Comparison of ENCODE assay signal across 8 cellular contexts in the genomic region with DNA sequence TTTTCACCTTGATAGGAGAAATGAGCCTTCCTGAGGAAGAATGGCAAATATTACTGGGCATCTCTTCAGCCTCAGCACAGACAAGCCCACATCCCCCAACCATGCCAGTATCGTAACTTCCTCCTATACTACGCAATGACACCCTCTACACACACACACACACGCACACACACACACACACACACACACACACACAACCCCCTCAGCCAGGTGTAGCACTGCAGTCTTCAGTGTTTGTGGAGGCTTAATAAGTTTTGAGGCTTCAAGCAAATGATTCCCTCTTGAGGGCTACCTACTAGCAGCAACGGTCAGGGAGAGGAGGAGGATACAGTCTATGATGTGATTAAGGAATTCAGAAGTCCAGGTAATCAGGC. TPM values are rescaled to one million over a fixed set of nuclear protein-coding genes. Genes with fewer than 3 reads are reported as not detected.
A peak's percentile ranks its signal among the peaks of the same experiment; 100 is the strongest.
DNase-seq lines count a peak whose midpoint lies in the region; ATAC-seq and TF ChIP-seq lines count a peak whose summit lies in the region.

No MANE protein-coding gene starts in this region.

- H3K4me1 ChIP-seq in heart left ventricle = peaks cover 0 to 59% (median 31%) of the 10 kb centered on the region in 12 donors
- H3K4me1 ChIP-seq in mucosa of descending colon (ENCODE audit: low read depth) = peaks cover 34% of the 10 kb centered on the region
- H3K4me1 ChIP-seq in upper lobe of left lung = peaks cover 32 to 61% (median 43%) of the 10 kb centered on the region in 4 donors

- TF ChIP-seq EP300 in upper lobe of left lung (IDR thresholded peaks at IDR 0.05) = no peak

- H3K27ac ChIP-seq in heart left ventricle (peak overlapping the region in 5 of 12 donors; percentile 71 to 98 (median 83)), upper lobe of left lung (peak overlapping the region in 3 of 4 donors; percentile 85 to 88 (median 87))

- intact Hi-C loops in heart left ventricle (cut with DNase I) (loop anchor here in 3 of 10 donors (5.0 kb wide), 2 partner anchors 35 to 40 kb away; a partner anchor contains a TSS), cardiac septum (cut with DNase I) (no loop called here), mucosa of descending colon (cut with DNase I, micrococcal nuclease) (loop anchor here in 1 of 2 donors (10.0 kb wide), 2 partner anchors 118 to 198 kb away; a partner anchor contains a TSS)

- H3K36me3 ChIP-seq in heart left ventricle (peaks cover 0 to 9% (median 0%) of the 10 kb centered on the region in 9 donors), mucosa of descending colon (ENCODE audit: low read depth) (no peaks in the 10 kb centered on the region), upper lobe of left lung (peaks cover 0 to 4% (median 0%) of the 10 kb centered on the region in 4 donors)

- H3K4me3 ChIP-seq in heart left ventricle (peak overlapping the region; percentile 62 to 88 (median 74)), mucosa of descending colon (peak overlapping the region; percentile 56), upper lobe of left lung (peak overlapping the region; percentile 53 to 83 (median 72))

- no peak for TF ChIP-seq POLR2A in heart left ventricle (IDR thresholded peaks at IDR 0.05)
- peak in 1 of 4 donors; percentile 3 for TF ChIP-seq POLR2A in upper lobe of left lung (IDR thresholded peaks at IDR 0.05)

- 16 to 24% (median 21%) methylated on average over 4 of the region's 4 CpGs for WGBS in heart left ventricle, 4 donors
- 6 to 9% methylated on average over 4 of the region's 4 CpGs for WGBS in upper lobe of left lung, 2 donors

- TF ChIP-seq CTCF in heart left ventricle (IDR thresholded peaks at IDR 0.05) (no peak), mucosa of descending colon (IDR thresholded peaks at IDR 0.05) (no peak), upper lobe of left lung (IDR thresholded peaks at IDR 0.05) (no peak)

- ATAC-seq in heart left ventricle = no peak
- ATAC-seq in mucosa of descending colon = peak; percentile 25
- peak; percentile 37 to 39 for ATAC-seq in upper lobe of left lung (ENCODE audit: low FRiP score in 2 of 2)
- no peak for ATAC-seq in HG03280 (IDR thresholded peaks at IDR 0.05; ENCODE audit: unreplicated experiment)

- H3K27me3 ChIP-seq in heart left ventricle (no peaks in the 10 kb centered on the region), upper lobe of left lung (no peaks in the 10 kb centered on the region)

- DNase-seq in heart left ventricle (no peak), cardiac septum (ENCODE audit: low spot score) (no peak), T-helper 9 cell (peak; percentile 34), cerebellum (ENCODE audit: low spot score) (peak; percentile 35), mucosa of descending colon (peak in 2 of 3 donors; percentile 47 to 58), upper lobe of left lung (peak in 1 of 2 donors; percentile 43)
- no peak for DNase-seq in NK-92 treated with Interleukin-12 subunit alpha and Interleukin-12 subunit beta, amount 100 ng/mL, for 24 hours (lab: John Stamatoyannopoulos, UW)

- no peaks in the 10 kb centered on the region for H3K9me3 ChIP-seq in heart left ventricle
- H3K9me3 ChIP-seq in mucosa of descending colon = no peaks in the 10 kb centered on the region
- H3K9me3 ChIP-seq in upper lobe of left lung = no peaks in the 10 kb centered on the region

RNA-seq across cellular contexts. Expression of a gene that starts 1.6 kb away (rescaled TPM):
- total RNA-seq in heart left ventricle = 10 to 100 TPM in 4 of 9 donors, 1 to 10 TPM in 5; 5.3 to 27.8 (median 9.6) TPM
- 1 to 10 TPM; 7.6 to 7.8 TPM for polyA plus RNA-seq in heart left ventricle
- 9.7 TPM for total RNA-seq in cardiac septum
- total RNA-seq in cerebellum = 14.0 TPM
- total RNA-seq in mucosa of descending colon = 100 to 1,000 TPM in 1 of 3 donors, 10 to 100 TPM in 2; 82.6 to 148 (median 97.0) TPM
- total RNA-seq in upper lobe of left lung = 100 to 1,000 TPM in 1 of 6 donors, 10 to 100 TPM in 5; 16.7 to 251 (median 37.3) TPM

RNA-seq across cellular contexts. Expression of a gene that starts 4.8 kb away (rescaled TPM):
- total RNA-seq in heart left ventricle (10 to 100 TPM; 12.0 to 22.3 (median 13.7) TPM), cardiac septum (13.5 TPM), cerebellum (11.0 TPM), mucosa of descending colon (10 to 100 TPM; 29.7 to 48.8 (median 45.7) TPM), upper lobe of left lung (10 to 100 TPM; 23.0 to 47.3 (median 32.8) TPM)
- polyA plus RNA-seq in heart left ventricle = 10 to 100 TPM; 19.8 to 33.6 TPM

RNA-seq across cellular contexts. Expression of a gene that starts 33.3 kb away (rescaled TPM):
- total RNA-seq in heart left ventricle = 1 to 10 TPM in 3 of 9 donors, under 1 TPM in 5, not detected in 1; 0.56 to 1.3 (median 0.73) TPM
- under 1 TPM; 0.23 to 0.49 TPM for polyA plus RNA-seq in heart left ventricle
- 0.75 TPM for total RNA-seq in cardiac septum
- total RNA-seq in cerebellum = 0.54 TPM
- 1 to 10 TPM; 1.3 to 4.4 (median 3.4) TPM for total RNA-seq in mucosa of descending colon
- 10 to 100 TPM in 1 of 6 donors, 1 to 10 TPM in 4, under 1 TPM in 1; 0.91 to 45.1 (median 1.5) TPM for total RNA-seq in upper lobe of left lung

RNA-seq across cellular contexts. Expression of a gene that starts 34.1 kb away (rescaled TPM):
- total RNA-seq in heart left ventricle (10 to 100 TPM in 6 of 9 donors, 1 to 10 TPM in 3; 3.7 to 16.7 (median 11.3) TPM), cardiac septum (9.1 TPM), cerebellum (25.7 TPM), mucosa of descending colon (10 to 100 TPM; 17.1 to 22.1 (median 20.8) TPM), upper lobe of left lung (10 to 100 TPM; 11.7 to 27.9 (median 21.7) TPM)
- 10 to 100 TPM in 1 of 2 donors, 1 to 10 TPM in 1; 4.1 to 23.5 TPM for polyA plus RNA-seq in heart left ventricle

RNA-seq across cellular contexts. Expression of a gene that starts 41.3 kb away (rescaled TPM):
- 100 to 1,000 TPM in 8 of 9 donors, 10 to 100 TPM in 1; 97.5 to 135 (median 119) TPM for total RNA-seq in heart left ventricle
- 10 to 100 TPM; 57.5 to 86.5 TPM for polyA plus RNA-seq in heart left ventricle
- 108 TPM for total RNA-seq in cardiac septum
- 46.5 TPM for total RNA-seq in cerebellum
- total RNA-seq in mucosa of descending colon = 100 to 1,000 TPM; 131 to 179 (median 173) TPM
- total RNA-seq in upper lobe of left lung = 100 to 1,000 TPM in 4 of 6 donors, 10 to 100 TPM in 2; 53.4 to 139 (median 116) TPM

Comparison
In these comparisons a context has a peak if more than half of its experiments do, and no peak if none do; other contexts are left out.
1. ATAC-seq: peak in mucosa of descending colon (single experiment) and upper lobe of left lung (2 of 2); none in heart left ventricle (0 of 4) and HG03280 (single experiment).
2. DNase-seq: peak in T-helper 9 cell (single experiment), cerebellum (single experiment) and mucosa of descending colon (2 of 3); none in heart left ventricle (0 of 5), cardiac septum (single experiment) and NK-92 treated with Interleukin-12 subunit alpha and Interleukin-12 subunit beta, amount 100 ng/mL, for 24 hours (single experiment).
3. Peak in every context shown above with its lines, with median percentiles within 50 percentile points of each other: H3K4me3 ChIP-seq.